ENCODE assay signal across 19 cellular contexts in the genomic region with DNA sequence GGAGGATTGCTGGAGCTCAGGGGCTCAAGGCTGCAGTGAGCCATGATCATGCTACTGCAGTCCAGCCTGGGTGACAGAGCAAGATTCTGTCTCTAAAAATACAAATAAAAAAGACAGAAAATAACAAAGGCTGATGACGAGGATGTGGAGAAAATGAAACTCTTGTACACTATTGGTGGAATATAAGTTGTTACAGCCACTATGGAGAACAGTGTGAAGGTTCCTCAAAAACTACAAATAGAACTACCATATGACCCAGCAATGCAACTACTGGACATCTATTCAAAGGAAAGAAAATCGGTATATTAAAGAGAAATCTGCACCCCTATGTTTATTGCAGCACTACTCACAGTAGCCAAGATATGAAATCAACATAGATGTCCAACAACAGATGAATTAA.
DNase-seq lines count a peak whose midpoint lies in the region; ATAC-seq and TF ChIP-seq lines count a peak whose summit lies in the region.
"Had no signal": no experiment of that assay in that cellular context is flagged by ENCODE, and none has a peak within 500 bp of the region (broad histone marks: within the 10 kb centered on the region; RNA-seq: fewer than 3 reads in every experiment).

No MANE protein-coding gene starts in this region.

- H3K56ac ChIP-seq in mesendoderm (ENCODE audit: low read length): no peak overlapping the region

- H3K4me2 ChIP-seq in mesendoderm (ENCODE audit: low read length): no peak overlapping the region
- H3K4me2 ChIP-seq: BLaER1 had no signal

- no peak for TF ChIP-seq CTCF in 22Rv1 (IDR thresholded peaks at IDR 0.05)
- no peak for TF ChIP-seq CTCF in CD14-positive monocyte (IDR thresholded peaks at IDR 0.05)

- H3K36me3 Mint-ChIP-seq in CD14-positive monocyte: peaks cover 0 to 13% of the 10 kb centered on the region in 2 donors

- H3K27me3 Mint-ChIP-seq in CD14-positive monocyte (ENCODE audit: low read depth in 3 of 3): peaks cover 0 to 3% (median 0%) of the 10 kb centered on the region in 3 donors
- no peaks in the 10 kb centered on the region for H3K27me3 Mint-ChIP-seq in stimulated activated naive CD8-positive, alpha-beta T cell treated with anti-CD3 and anti-CD28 coated beads, Interleukin-15, amount 100 ng/mL, for 72 hours
- H3K27me3 Mint-ChIP-seq: B cell; CD4-positive, alpha-beta T cell had no signal

- peak overlapping the region in 1 of 2 donors; percentile 60 for H3K4me3 Mint-ChIP-seq in CD14-positive monocyte
- H3K4me3 Mint-ChIP-seq in stimulated activated naive CD8-positive, alpha-beta T cell treated with anti-CD3 and anti-CD28 coated beads, Interleukin-15, amount 100 ng/mL, for 72 hours: no peak overlapping the region
- H3K4me3 Mint-ChIP-seq: B cell; CD4-positive, alpha-beta T cell had no signal

- H3K9me3 ChIP-seq in SJCRH30 (replicated peaks): no peaks in the 10 kb centered on the region; the same call in 1 of the 2 replicates
- H3K9me3 ChIP-seq: BLaER1 had no signal

- peaks cover 0 to 9% (median 5%) of the 10 kb centered on the region in 7 donors for H3K9me3 Mint-ChIP-seq in CD14-positive monocyte
- peaks cover 8 to 17% of the 10 kb centered on the region in 2 donors for H3K9me3 Mint-ChIP-seq in stimulated activated naive CD8-positive, alpha-beta T cell treated with anti-CD3 and anti-CD28 coated beads, Interleukin-15, amount 100 ng/mL, for 72 hours

- H3K18ac ChIP-seq in mesendoderm (ENCODE audit: low read length): no peak overlapping the region

- H2BK5ac ChIP-seq in mesendoderm (ENCODE audit: low read length): no peak overlapping the region

- no peaks in the 10 kb centered on the region for H3K79me2 ChIP-seq in mesendoderm (ENCODE audit: control insufficient read depth, insufficient read depth, low read length)

- no peak overlapping the region for H4K5ac ChIP-seq in mesendoderm (ENCODE audit: low read length)

- H3K27ac ChIP-seq in 22Rv1 (peak overlapping the region; percentile 33; the same call in 1 of the 2 replicates), SJCRH30 (peak overlapping the region; percentile 99), mesendoderm (ENCODE audit: low read depth, low read length) (no peak overlapping the region)
- H3K27ac ChIP-seq: BLaER1, C4-2B had no signal

- intact Hi-C loops in CD14-positive monocyte (cut with micrococcal nuclease): loop anchor here in 1 of 2 donors (10.0 kb wide), 1 partner anchor 112 kb away; no protein-coding TSS in a partner anchor

- H3K36me3 ChIP-seq in SJCRH30 (no peaks in the 10 kb centered on the region), mesendoderm (ENCODE audit: control insufficient read depth, insufficient read depth, low read length) (no peaks in the 10 kb centered on the region)
- H3K36me3 ChIP-seq: BLaER1 had no signal

- no peak overlapping the region for H2BK120ac ChIP-seq in mesendoderm (ENCODE audit: low read depth, low read length)

- H3K4me3 ChIP-seq in SJCRH30 (no peak overlapping the region), mesendoderm (ENCODE audit: low read length) (no peak overlapping the region)
- H3K4me3 ChIP-seq: BLaER1 had no signal

- no CpG with 5 or more reads among the region's 2 CpGs for WGBS in mesendoderm (ENCODE audit: extremely low coverage, insufficient coverage, low lambda C conversion rate)

- no peak overlapping the region for H4K8ac ChIP-seq in mesendoderm (ENCODE audit: low read depth, low read length)

- H3K27me3 ChIP-seq in SJCRH30 (no peaks in the 10 kb centered on the region), mesendoderm (ENCODE audit: insufficient read depth, low read length, poor library complexity) (no peaks in the 10 kb centered on the region)
- H3K27me3 ChIP-seq: BLaER1 had no signal

- peak overlapping the region; percentile 95 to 99 (median 97) for H3K27ac Mint-ChIP-seq in CD14-positive monocyte
- H3K27ac Mint-ChIP-seq in stimulated activated naive CD8-positive, alpha-beta T cell treated with anti-CD3 and anti-CD28 coated beads, Interleukin-15, amount 100 ng/mL, for 72 hours: no peak overlapping the region
- H3K27ac Mint-ChIP-seq: B cell; CD4-positive, alpha-beta T cell had no signal

- H2AK5ac ChIP-seq in mesendoderm (ENCODE audit: low read length): no peak overlapping the region

- H3K4me1 Mint-ChIP-seq in CD14-positive monocyte: peaks cover 45% of the 10 kb centered on the region
- H3K4me1 Mint-ChIP-seq in stimulated activated naive CD8-positive, alpha-beta T cell treated with anti-CD3 and anti-CD28 coated beads, Interleukin-15, amount 100 ng/mL, for 72 hours: no peaks in the 10 kb centered on the region
- H3K4me1 Mint-ChIP-seq: B cell had no signal

- H3K23ac ChIP-seq in mesendoderm (ENCODE audit: low read length): no peak overlapping the region

- no peak for ATAC-seq in stimulated activated naive CD8-positive, alpha-beta T cell treated with anti-CD3 and anti-CD28 coated beads, Interleukin-15, amount 100 ng/mL, for 72 hours

- no peaks in the 10 kb centered on the region for H3K79me1 ChIP-seq in mesendoderm (ENCODE audit: low read length)

- H2BK15ac ChIP-seq in mesendoderm (replicated peaks; ENCODE audit: low read depth): peak overlapping the region; percentile 85

- H3K4ac ChIP-seq in mesendoderm (ENCODE audit: low read depth, low read length): no peak overlapping the region

- no peak overlapping the region for H3K9ac ChIP-seq in mesendoderm (ENCODE audit: low read length)
- H3K9ac ChIP-seq: BLaER1 had no signal

- peaks cover 57% of the 10 kb centered on the region for H3K4me1 ChIP-seq in SJCRH30
- H3K4me1 ChIP-seq in mesendoderm (ENCODE audit: control insufficient read depth, low read depth, low read length): no peaks in the 10 kb centered on the region
- H3K4me1 ChIP-seq: BLaER1 had no signal

- DNase-seq in CD14-positive monocyte (ENCODE audit: low spot score): no peak
- no peak for DNase-seq in SJCRH30
- DNase-seq in mesendoderm: no peak
- DNase-seq in stimulated activated naive CD8-positive, alpha-beta T cell treated with anti-CD3 and anti-CD28 coated beads, Interleukin-15, amount 100 ng/mL, for 72 hours: no peak
- DNase-seq in activated effector memory CD4-positive, alpha-beta T cell treated with anti-CD3 and anti-CD28 coated beads, Interleukin-2, amount 50 U/mL, for 16 hours: no peak
- no peak for DNase-seq in stimulated activated CD4-positive, alpha-beta T cell treated with anti-CD3 and anti-CD28 coated beads, Interleukin-15, amount 100 ng/mL, for 24 hours
- DNase-seq in NCI-H774 (lab: John Stamatoyannopoulos, UW): no peak
- DNase-seq: Calu3; CD4-positive, alpha-beta T cell; COR-L47; DMS53; DMS79 treated with DMSO at 0.1 percent for 48 hours; GF-D8; GOT3; HCEC 1CT had no signal

Comparison
In these comparisons a context has a peak if more than half of its experiments do, and no peak if none do; other contexts are left out.
1. H3K27ac Mint-ChIP-seq: peak in CD14-positive monocyte (7 of 7); none in stimulated activated naive CD8-positive, alpha-beta T cell treated with anti-CD3 and anti-CD28 coated beads, Interleukin-15, amount 100 ng/mL, for 72 hours (0 of 2).